Comparison of ENCODE assay signal across 1 cellular context in genomic region chr1:167715653-167716302, GRCh38.
TF ChIP-seq lines count a peak whose summit lies in the region.

No MANE protein-coding gene starts in this region.

TF ChIP-seq in HCT116, 20 proteins besides CTCF, POLR2A, EP300 and RAD21 (continued from another document):
- TF ChIP-seq REST (IDR thresholded peaks at IDR 0.05; ENCODE audit: low read depth) (no peak), EGR1 (IDR thresholded peaks at IDR 0.05; ENCODE audit: low read depth) (no peak)
